In the genomic region with DNA sequence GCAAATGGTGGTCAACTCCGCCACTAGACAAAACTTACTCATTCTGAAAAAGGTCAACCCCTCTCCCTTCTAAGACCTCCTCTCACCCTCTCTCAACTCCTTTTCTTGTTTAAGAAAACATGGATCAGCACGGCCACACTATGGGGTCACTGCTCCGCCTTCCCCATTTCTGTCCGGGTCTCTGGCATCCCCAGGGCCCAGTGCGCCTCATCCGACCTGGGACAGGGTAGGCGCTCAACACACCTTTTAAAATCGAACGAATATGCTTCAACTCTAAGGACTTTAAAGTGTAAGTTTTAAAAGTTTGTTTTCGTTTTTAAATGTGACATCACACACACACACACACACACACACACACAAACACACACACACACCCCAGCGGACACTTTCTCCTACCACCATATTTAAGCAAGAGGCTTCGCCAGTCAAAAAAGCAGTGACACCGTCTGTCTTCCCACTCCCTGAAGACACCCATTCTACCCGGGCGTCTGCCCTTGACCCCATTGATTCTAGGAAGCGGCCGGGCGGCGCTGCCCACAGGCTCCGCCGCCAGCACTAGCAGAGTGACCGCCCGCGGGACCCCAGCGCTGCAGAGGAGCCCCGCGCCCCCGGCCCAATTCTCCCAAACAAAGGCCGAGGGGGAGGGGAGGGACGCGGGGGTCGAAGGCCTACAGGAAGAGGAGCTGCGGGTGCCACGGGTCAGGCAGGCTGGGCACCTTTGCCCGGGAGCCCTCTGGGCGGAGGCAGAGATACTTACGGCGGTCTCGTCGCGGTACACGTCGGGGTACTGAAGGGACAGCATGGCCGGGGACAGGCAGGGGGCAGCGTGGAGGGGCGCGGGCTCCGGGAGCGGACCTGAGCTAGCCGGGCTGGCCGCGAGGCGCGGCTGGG, we compare ENCODE assay signal across 1 cellular context.
TF ChIP-seq lines count a peak whose summit lies in the region.

No MANE protein-coding gene starts in this region.

TF ChIP-seq in A549, 52 proteins besides CTCF, POLR2A, EP300 and RAD21 (continued from another document):
- no peak for TF ChIP-seq NR3C1 (IDR thresholded peaks at IDR 0.05)
TF ChIP-seq in A549: peak in this region for 2.
